Comparison of ENCODE assay signal across 27 cellular contexts in the genomic region with DNA sequence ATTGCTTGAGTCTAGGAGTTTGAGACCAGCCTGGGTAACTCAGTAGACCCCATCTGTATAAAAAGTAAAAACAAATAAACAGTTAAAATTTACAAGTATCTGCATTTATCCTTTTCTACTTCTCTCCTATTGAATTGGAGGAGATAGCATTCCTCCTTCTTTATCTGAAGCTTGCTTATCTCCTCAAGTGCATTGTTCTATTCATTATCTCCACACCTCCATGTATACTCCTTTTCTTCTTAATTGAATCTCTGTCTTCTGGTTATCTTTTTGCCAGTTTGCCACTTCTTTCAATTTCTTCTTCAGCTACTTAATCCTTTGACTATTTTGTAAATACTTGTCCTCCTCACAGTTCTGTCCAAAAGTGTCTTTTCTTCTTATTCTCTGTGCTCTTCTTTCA.
"Had no signal": no experiment of that assay in that cellular context is flagged by ENCODE, and none has a peak within 500 bp of the region (broad histone marks: within the 10 kb centered on the region; RNA-seq: fewer than 3 reads in every experiment).

No MANE protein-coding gene starts in this region.

- H3K27me3 ChIP-seq: stomach, suprapubic skin, testis, thyroid gland, tibial artery, tibial nerve, transverse colon, upper lobe of left lung, upper lobe of right lung, uterus, vagina had no signal

- H3K36me3 ChIP-seq: stomach, suprapubic skin, thoracic aorta, thyroid gland, tibial artery, tibial nerve, transverse colon, upper lobe of left lung, upper lobe of right lung, uterus, vagina had no signal

- ATAC-seq: stimulated activated effector memory CD8-positive, alpha-beta T cell treated with anti-CD3 and anti-CD28 coated beads, Interleukin-12 subunit alpha, Interleukin-12 subunit beta, amount 100 ng/mL, for 72 hours; stimulated activated memory B cell treated with anti-CD40 and anti-IgM and Interleukin-4, amounts not matched to agents 10 μg/mL and 1 μg/mL and 100 μg/mL, for 72 hours; stimulated activated naive B cell treated with anti-CD40 and anti-IgM and Interleukin-4, amounts not matched to agents 10 μg/mL and 1 μg/mL and 100 μg/mL, for 72 hours; stimulated activated naive CD8-positive, alpha-beta T cell treated with anti-CD3 and anti-CD28 coated beads, Interleukin-15, amount 100 ng/mL, for 72 hours; stimulated activated naive CD8-positive, alpha-beta T cell treated with anti-CD3 and anti-CD28 coated beads, Interleukin-15, Interleukin-2, amounts not matched to agents 100 U/mL and 50 U/mL, for 24 hours; upper lobe of right lung had no signal

- FAIRE-seq: urothelium cell line had no signal

- H3K4me1 ChIP-seq: stomach, suprapubic skin, testis, thyroid gland, tibial artery, tibial nerve, transverse colon, upper lobe of left lung, upper lobe of right lung, uterus, vagina had no signal

- H3K9me3 ChIP-seq: stomach, suprapubic skin, testis, thoracic aorta, thyroid gland, tibial artery, tibial nerve, transverse colon, upper lobe of left lung, upper lobe of right lung, uterus, vagina had no signal

- DNase-seq: stimulated activated CD4-positive, alpha-beta T cell treated with anti-CD3 and anti-CD28 coated beads, Interleukin-2, amount 100 ng/mL, for 48 hours; stimulated activated CD4-positive, alpha-beta T cell treated with anti-CD3 and anti-CD28 coated beads, Interleukin-4, amount 100 ng/mL, for 1 hour; stimulated activated CD4-positive, alpha-beta T cell treated with anti-CD3 and anti-CD28 coated beads, Interleukin-4, amount 100 ng/mL, for 24 hours; stimulated activated CD4-positive, alpha-beta T cell treated with anti-CD3 and anti-CD28 coated beads, Interleukin-4, amount 100 ng/mL, for 4 hours; stimulated activated CD8-positive, alpha-beta memory T cell treated with anti-CD3 and anti-CD28 coated beads, Interleukin-4, amount 100 ng/mL, for 48 hours; stimulated activated naive B cell treated with anti-CD40 and anti-IgM and Interleukin-4, amounts not matched to agents 10 μg/mL and 1 μg/mL and 100 μg/mL, for 72 hours; stimulated activated naive CD4-positive, alpha-beta T cell; stimulated activated naive CD4-positive, alpha-beta T cell treated with Interleukin-2 at 50 U/mL for 16 hours; stimulated activated naive CD8-positive, alpha-beta T cell treated with anti-CD3 and anti-CD28 coated beads, Interleukin-15, amount 100 ng/mL, for 72 hours; stimulated activated naive CD8-positive, alpha-beta T cell treated with anti-CD3 and anti-CD28 coated beads, Interleukin-15, Interleukin-2, amounts not matched to agents 100 U/mL and 50 U/mL, for 24 hours; stomach; substantia nigra; testis; thyroid gland; tibial artery; transverse colon; trophoblast cell; upper lobe of left lung; upper lobe of right lung; uterus had no signal

- H3K27ac ChIP-seq: stomach, suprapubic skin, testis, thoracic aorta, thyroid gland, tibial artery, tibial nerve, transverse colon, upper lobe of left lung, upper lobe of right lung, uterus, vagina had no signal

- H3K4me3 ChIP-seq: stomach, suprapubic skin, testis, thoracic aorta, thyroid gland, tibial artery, tibial nerve, transverse colon, upper lobe of left lung, upper lobe of right lung, uterus, vagina had no signal
